8 cellular contexts compared by ENCODE assay signal in genomic region chr12:6534158-6534913, GRCh38. TPM values are rescaled to one million over a fixed set of nuclear protein-coding genes. Genes with fewer than 3 reads are reported as not detected.
DNase-seq lines count a peak whose midpoint lies in the region; ATAC-seq and TF ChIP-seq lines count a peak whose summit lies in the region.

TSS of gene GAPDH (plus strand) at chr12:6534517. CDS start at chr12:6534833, 316 bp downstream.

- TF ChIP-seq CTCF in GM13977 (IDR thresholded peaks at IDR 0.05; ENCODE audit: extremely low read depth, insufficient read depth, missing control alignments) (no peak), heart right ventricle (IDR thresholded peaks at IDR 0.05) (peak in 2 of 9 donors; percentile 4 to 9), prostate gland (IDR thresholded peaks at IDR 0.05) (peak in 2 of 4 experiments; percentile 8 to 15)

- in situ Hi-C loops in GM13977 (cut with MboI; ENCODE audit: low pct_unique_long_range_greater_than_20kb, low sequenced_read_pairs, unreplicated experiment): loop anchor here (10.0 kb wide), 1 partner anchor 110 kb away; no protein-coding TSS in a partner anchor

- peaks cover 0 to 73% (median 48%) of the 10 kb centered on the region in 9 donors for H3K36me3 ChIP-seq in heart right ventricle
- H3K36me3 ChIP-seq in prostate gland: peaks cover 5 to 20% of the 10 kb centered on the region in 2 donors
- H3K36me3 ChIP-seq in urinary bladder (ENCODE audit: insufficient read depth): no peaks in the 10 kb centered on the region

- H3K27ac ChIP-seq in heart right ventricle (peak within 1 kb of the TSS; percentile 91 to 100 (median 98)), prostate gland (peak within 1 kb of the TSS; percentile 90 to 93), urinary bladder (ENCODE audit: low read depth) (peak within 1 kb of the TSS; percentile 93)

- peak within 1 kb of the TSS; percentile 81 to 99 (median 98) for H3K4me3 ChIP-seq in heart right ventricle
- peak within 1 kb of the TSS; percentile 67 to 90 for H3K4me3 ChIP-seq in prostate gland
- peak within 1 kb of the TSS; percentile 83 for H3K4me3 ChIP-seq in urinary bladder (ENCODE audit: low read depth, low read length)

- WGBS in heart right ventricle, 2 donors: 0% methylated on average over 59 to 65 of the region's 69 CpGs
- under 1% methylated on average over 62 of the region's 69 CpGs for WGBS in prostate gland
- WGBS in urinary bladder: under 1% methylated on average over 67 of the region's 69 CpGs

- intact Hi-C loops in T-helper 1 cell treated with Interleukin-12 subunit alpha and Interleukin-12 subunit beta and Interleukin-4 antibody, amounts not matched to agents 30 ng/mL and 1 ng/mL, for 36 hours (cut with micrococcal nuclease): loop anchor here (1.0 to 2.0 kb wide), 9 partner anchors 20 to 318 kb away; partner anchors contain the start of genes CHD4, ING4, NOP2 and USP5
- intact Hi-C loops in heart right ventricle (cut with DNase I) (loop anchor here in 8 of 10 donors (2.0 to 10.0 kb wide), 12 partner anchors 18 to 200 kb away; partner anchors contain the start of genes MRPL51 (in 6 of the 8), VAMP1 (in 5 of the 8), NCAPD2 (in 4 of the 8) and TAPBPL (in 1 of the 8)), prostate gland (cut with DNase I) (loop anchor here (2.0 kb wide), 1 partner anchor 42 kb away; the partner anchor contains the start of gene MRPL51)

- ATAC-seq in HG02870 (IDR thresholded peaks at IDR 0.05; ENCODE audit: unreplicated experiment): peak; percentile 52
- ATAC-seq in heart right ventricle: peak; percentile 71 to 88 (median 84)

- H3K4me1 ChIP-seq in heart right ventricle: peaks cover 17 to 65% (median 54%) of the 10 kb centered on the region in 9 donors
- peaks cover 12% of the 10 kb centered on the region for H3K4me1 ChIP-seq in prostate gland (replicated peaks)
- H3K4me1 ChIP-seq in urinary bladder (ENCODE audit: insufficient read depth): no peaks in the 10 kb centered on the region

- peak; percentile 87 for TF ChIP-seq POLR2A in prostate gland (IDR thresholded peaks at IDR 0.05)

- H3K27me3 ChIP-seq in heart right ventricle: no peaks in the 10 kb centered on the region
- no peaks in the 10 kb centered on the region for H3K27me3 ChIP-seq in prostate gland (replicated peaks; ENCODE audit: insufficient read depth)

- DNase-seq in GM13977 (ENCODE audit: low spot score) (peak; percentile 97), NCI-H146 treated with DMSO at 0.1 percent for 48 hours (lab: John Stamatoyannopoulos, UW; ENCODE audit: unreplicated experiment) (peak; percentile 99), amniotic epithelial cell (ENCODE audit: low read depth) (peak; percentile 97), heart right ventricle (peak; percentile 92 to 93), prostate gland (ENCODE audit: low spot score) (peak; percentile 93)

- H3K9me3 ChIP-seq in heart right ventricle (no peaks in the 10 kb centered on the region), prostate gland (no peaks in the 10 kb centered on the region)

RNA-seq across cellular contexts. Expression of gene GAPDH, which starts in this region (rescaled TPM):
- total RNA-seq in T-helper 1 cell treated with Interleukin-12 subunit alpha and Interleukin-12 subunit beta and Interleukin-4 antibody, amounts not matched to agents 30 ng/mL and 1 ng/mL, for 36 hours: 3,817 and 3,902 TPM in 2 replicates
- total RNA-seq in heart right ventricle (1,000 to 10,000 TPM; 4,081 to 7,888 (median 4,666) TPM), prostate gland (1,000 to 10,000 TPM; 1,469 to 2,105 TPM), urinary bladder (1,141 TPM)
- polyA plus RNA-seq in heart right ventricle (1,000 to 10,000 TPM; 5,840 to 6,426 TPM), urinary bladder (3,231 TPM)

Comparison
In these comparisons a context has a peak if more than half of its experiments do, and no peak if none do; other contexts are left out.
1. Peak in every context shown above with its lines: DNase-seq, ATAC-seq, H3K4me3 ChIP-seq and H3K27ac ChIP-seq.